Comparison of ENCODE assay signal across 26 cellular contexts in the genomic region with DNA sequence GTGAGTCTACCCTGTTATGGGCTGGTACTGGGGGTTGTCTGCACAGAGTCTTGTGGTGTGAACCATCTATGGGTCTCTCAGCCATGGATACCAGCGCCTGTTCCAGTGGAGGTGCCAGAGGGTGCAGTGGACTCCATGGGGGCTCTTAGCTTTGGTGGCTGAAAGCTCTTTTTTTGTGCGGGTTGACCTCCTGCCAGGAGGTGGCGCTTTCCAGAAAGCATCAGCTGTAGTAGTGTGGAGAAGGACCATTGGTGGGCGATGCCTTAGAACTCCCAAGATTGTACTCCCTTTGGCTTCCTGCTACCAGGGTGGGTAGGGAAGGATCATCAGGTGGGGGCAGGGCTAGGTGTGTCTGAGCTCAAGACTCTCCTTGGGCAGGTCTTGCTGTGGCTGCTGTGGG.
A peak's percentile ranks its signal among the peaks of the same experiment; 100 is the strongest.
DNase-seq lines count a peak whose midpoint lies in the region; ATAC-seq and TF ChIP-seq lines count a peak whose summit lies in the region.
"Had no signal": no experiment of that assay in that cellular context is flagged by ENCODE, and none has a peak within 500 bp of the region (broad histone marks: within the 10 kb centered on the region; RNA-seq: fewer than 3 reads in every experiment).

No MANE protein-coding gene starts in this region.

- POLR2A ChIA-PET in SK-N-SH (lab: Yijun Ruan, JAX): no interaction called here

- TF ChIP-seq RAD21 in SK-N-SH (IDR thresholded peaks at IDR 0.05; ENCODE audit: low read length): no peak

- H4K20me1 ChIP-seq in SK-N-SH (ENCODE audit: insufficient read depth): no peaks in the 10 kb centered on the region

- peak; percentile 40 for TF ChIP-seq CTCF in SK-N-SH (IDR thresholded peaks at IDR 0.05)
- peak; percentile 45 for TF ChIP-seq CTCF in C4-2B (conservative IDR thresholded peaks at IDR 0.05)
- 0 out of 2 replicates have a peak, but pooled peaks have one; percentile 23 for TF ChIP-seq CTCF in LNCAP (IDR thresholded peaks at IDR 0.05)
- TF ChIP-seq CTCF in WERI-Rb-1 (IDR thresholded peaks at IDR 0.05; ENCODE audit: low read depth, low read length): peak; percentile 26; the same call in 1 of the 2 replicates
- TF ChIP-seq CTCF in heart left ventricle (IDR thresholded peaks at IDR 0.05): no peak

- H3K79me2 ChIP-seq in SK-N-SH (ENCODE audit: insufficient read depth): no peaks in the 10 kb centered on the region

- H3K27ac ChIP-seq in SK-N-SH (ENCODE audit: low read depth in 2 of 2, low read length in 1 of 2) (no peak overlapping the region), C4-2B (no peak overlapping the region), WERI-Rb-1 (no peak overlapping the region), heart left ventricle (no peak overlapping the region)
- H3K27ac ChIP-seq: coronary artery, skin epidermis had no signal

- H3K36me3 ChIP-seq in SK-N-SH (replicated peaks in 1 of 2; ENCODE audit: control insufficient read depth in 1 of 2, insufficient read depth in 2 of 2, low read length in 1 of 2) (no peaks in the 10 kb centered on the region), WERI-Rb-1 (no peaks in the 10 kb centered on the region), heart left ventricle (no peaks in the 10 kb centered on the region)

- ATAC-seq in SK-N-SH treated with all-trans-retinoic acid at 6 μM for 48 hours (no peak), HG02981 (IDR thresholded peaks at IDR 0.05; ENCODE audit: unreplicated experiment) (no peak), HG02938 (IDR thresholded peaks at IDR 0.05; ENCODE audit: unreplicated experiment) (no peak), heart left ventricle (no peak)
- ATAC-seq: esophagus mucosa, PC-3, Right ventricle myocardium inferior had no signal

- H3K9me3 ChIP-seq in SK-N-SH: no peaks in the 10 kb centered on the region
- H3K9me3 ChIP-seq in WERI-Rb-1 (ENCODE audit: severe bottlenecking): no peaks in the 10 kb centered on the region
- H3K9me3 ChIP-seq in heart left ventricle: peaks cover 0 to 17% (median 0%) of the 10 kb centered on the region in 12 donors

- no peak overlapping the region for H3K4me2 ChIP-seq in SK-N-SH

- TF ChIP-seq POLR2A in heart left ventricle (IDR thresholded peaks at IDR 0.05): no peak

- H3F3A ChIP-seq in SK-N-SH (replicated peaks; ENCODE audit: insufficient read depth): no peaks in the 10 kb centered on the region

- H3K4me1 ChIP-seq in SK-N-SH (ENCODE audit: control insufficient read depth in 1 of 2, insufficient read depth in 2 of 2, low read depth in 1 of 2, low read length in 1 of 2) (no peaks in the 10 kb centered on the region), heart left ventricle (no peaks in the 10 kb centered on the region)

- 0% methylated on average over 4 of the region's 4 CpGs for WGBS in SK-N-SH (ENCODE audit: low lambda C conversion rate)
- WGBS in heart left ventricle, 4 donors: 94 to 100% (median 97%) methylated on average over 2 to 4 of the region's 4 CpGs

- no peak overlapping the region for H3K4me3 ChIP-seq in SK-N-SH (ENCODE audit: low read depth in 2 of 2, low read length in 1 of 2)
- H3K4me3 ChIP-seq in WERI-Rb-1 (ENCODE audit: low read depth, low read length): no peak overlapping the region
- H3K4me3 ChIP-seq in heart left ventricle: no peak overlapping the region
- H3K4me3 ChIP-seq: coronary artery, lung, skin epidermis had no signal

- no peaks in the 10 kb centered on the region for H3K9me2 ChIP-seq in SK-N-SH

- peak; percentile 1 for DNase-seq in SK-N-SH
- peak; percentile 8 for DNase-seq in WERI-Rb-1
- no peak for DNase-seq in heart left ventricle
- DNase-seq: activated effector memory CD4-positive, alpha-beta T cell treated with Interleukin-2 at 50 U/mL for 16 hours; activated T-cell treated with anti-CD3 and anti-CD28 coated beads for 4 hours; DMS53; effector memory CD4-positive, alpha-beta T cell; foreskin fibroblast; GF-D8; HFFc6; NCI-H1417; NCI-H2081 treated with DMSO at 0.1 percent for 48 hours; NCI-H345; NCI-H82; PC-3; trophoblast cell had no signal

- CTCF ChIA-PET in SK-N-SH (lab: Yijun Ruan, JAX): interaction anchor here (0.6 to 2.0 kb wide), 5 partner anchors 10 to 785 kb away, joined by 3 to 5 read pairs (median 4); no protein-coding TSS in a partner anchor

- H3K27me3 ChIP-seq in SK-N-SH (ENCODE audit: insufficient read depth) (no peaks in the 10 kb centered on the region), WERI-Rb-1 (ENCODE audit: insufficient read depth, low read depth, severe bottlenecking) (no peaks in the 10 kb centered on the region), heart left ventricle (no peaks in the 10 kb centered on the region)

- no peak overlapping the region for H2AFZ ChIP-seq in SK-N-SH (ENCODE audit: low read depth)

- H3K9ac ChIP-seq in SK-N-SH: no peak overlapping the region

- intact Hi-C loops in heart left ventricle (cut with DNase I): no loop called here

- no peak for TF ChIP-seq EP300 in SK-N-SH (IDR thresholded peaks at IDR 0.05; ENCODE audit: borderline replicate concordance in 1 of 2, low read depth in 1 of 2, low read length in 1 of 2)

TF ChIP-seq in SK-N-SH, 30 proteins besides CTCF, POLR2A, EP300 and RAD21 (continues in another document):
- no peak for TF ChIP-seq YY1 (IDR thresholded peaks at IDR 0.05; ENCODE audit: low read depth)
- TF ChIP-seq, protein P1, sequence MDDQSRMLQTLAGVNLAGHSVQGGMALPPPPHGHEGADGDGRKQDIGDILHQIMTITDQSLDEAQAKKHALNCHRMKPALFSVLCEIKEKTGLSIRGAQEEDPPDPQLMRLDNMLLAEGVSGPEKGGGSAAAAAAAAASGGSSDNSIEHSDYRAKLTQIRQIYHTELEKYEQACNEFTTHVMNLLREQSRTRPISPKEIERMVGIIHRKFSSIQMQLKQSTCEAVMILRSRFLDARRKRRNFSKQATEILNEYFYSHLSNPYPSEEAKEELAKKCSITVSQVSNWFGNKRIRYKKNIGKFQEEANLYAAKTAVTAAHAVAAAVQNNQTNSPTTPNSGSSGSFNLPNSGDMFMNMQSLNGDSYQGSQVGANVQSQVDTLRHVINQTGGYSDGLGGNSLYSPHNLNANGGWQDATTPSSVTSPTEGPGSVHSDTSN (IDR thresholded peaks at IDR 0.05): no peak
- TF ChIP-seq EZH2phosphoT487 (IDR thresholded peaks at IDR 0.05; ENCODE audit: borderline replicate concordance, low read depth): no peak
- no peak for TF ChIP-seq FOXM1 (IDR thresholded peaks at IDR 0.05; ENCODE audit: low read depth)
- TF ChIP-seq TAF1 (IDR thresholded peaks at IDR 0.05; ENCODE audit: borderline replicate concordance, low read depth, low read length): no peak
- no peak for TF ChIP-seq SMC3 (IDR thresholded peaks at IDR 0.05; ENCODE audit: low read depth, low read length)
- no peak for TF ChIP-seq NRF1 (IDR thresholded peaks at IDR 0.05; ENCODE audit: low read depth, low read length)
- TF ChIP-seq ELF1 (IDR thresholded peaks at IDR 0.05): no peak
- TF ChIP-seq SIN3A (IDR thresholded peaks at IDR 0.05; ENCODE audit: borderline replicate concordance, low read depth, low read length): no peak
- TF ChIP-seq, protein P2, sequence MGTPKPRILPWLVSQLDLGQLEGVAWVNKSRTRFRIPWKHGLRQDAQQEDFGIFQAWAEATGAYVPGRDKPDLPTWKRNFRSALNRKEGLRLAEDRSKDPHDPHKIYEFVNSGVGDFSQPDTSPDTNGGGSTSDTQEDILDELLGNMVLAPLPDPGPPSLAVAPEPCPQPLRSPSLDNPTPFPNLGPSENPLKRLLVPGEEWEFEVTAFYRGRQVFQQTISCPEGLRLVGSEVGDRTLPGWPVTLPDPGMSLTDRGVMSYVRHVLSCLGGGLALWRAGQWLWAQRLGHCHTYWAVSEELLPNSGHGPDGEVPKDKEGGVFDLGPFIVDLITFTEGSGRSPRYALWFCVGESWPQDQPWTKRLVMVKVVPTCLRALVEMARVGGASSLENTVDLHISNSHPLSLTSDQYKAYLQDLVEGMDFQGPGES (IDR thresholded peaks at IDR 0.05; ENCODE audit: low read depth, low read length): no peak
- no peak for TF ChIP-seq FOXJ3 (CRISPR knock-in tag; IDR thresholded peaks at IDR 0.05)
- no peak for TF ChIP-seq MXI1 (IDR thresholded peaks at IDR 0.05; ENCODE audit: low read depth, low read length)

TF ChIP-seq in SK-N-SH treated with all-trans-retinoic acid at 6 μM for 48 hours, 23 proteins besides CTCF, POLR2A, EP300 and RAD21:
- TF ChIP-seq TOX (CRISPR knock-in tag; IDR thresholded peaks at IDR 0.05; ENCODE audit: borderline replicate concordance) (no peak), ZFP3 (CRISPR knock-in tag; IDR thresholded peaks at IDR 0.05) (no peak), RARB (CRISPR knock-in tag; IDR thresholded peaks at IDR 0.05) (no peak)

Comparison
In these comparisons a context has a peak if more than half of its experiments do, and no peak if none do; other contexts are left out.
1. DNase-seq: peak in SK-N-SH (single experiment) and WERI-Rb-1 (single experiment); none in heart left ventricle (0 of 5).
2. CTCF ChIP-seq: peak in SK-N-SH (single experiment), C4-2B (single experiment), LNCAP (single experiment) and WERI-Rb-1 (single experiment); none in heart left ventricle (0 of 12).